28 cellular contexts compared by ENCODE assay signal in genomic region chr1:155518484-155518883, GRCh38.
"Had no signal": no experiment of that assay in that cellular context is flagged by ENCODE, and none has a peak within 500 bp of the region (broad histone marks: within the 10 kb centered on the region; RNA-seq: fewer than 3 reads in every experiment).

No MANE protein-coding gene starts in this region.

- DNase-seq: activated B cell treated with CpG ODN at 0.5 μM for 24 hours; activated CD8-positive, alpha-beta memory T cell treated with anti-CD3 and anti-CD28 coated beads, Interleukin-2, amount 50 U/mL, for 4 hours; activated gamma-delta T cell; activated naive CD4-positive, alpha-beta T cell treated with anti-CD3 and anti-CD28 coated beads, Interleukin-2, amount 50 U/mL, for 16 hours; activated naive CD8-positive, alpha-beta T cell treated with anti-CD3 and anti-CD28 coated beads, Interleukin-2, amount 50 U/mL, for 24 hours; activated T-cell treated with anti-CD3 and anti-CD28 coated beads, Interleukin-2, amount 50 U/mL, for 1 hour; amygdala; central memory CD4-positive, alpha-beta T cell; endodermal cell; foreskin keratinocyte; heart left ventricle; hypothalamus; immature natural killer cell; kidney; left colon; natural killer cell; occipital lobe; posterior cingulate gyrus; right cardiac atrium; spleen; stimulated activated naive CD4-positive, alpha-beta T cell; tibial artery had no signal

- H3K36me3 ChIP-seq: breast epithelium, neural progenitor cell had no signal

- H3K4me3 ChIP-seq: breast epithelium, esophagus muscularis mucosa, heart left ventricle, neural progenitor cell, spleen, suprapubic skin, tibial artery had no signal

- H3K27me3 Mint-ChIP-seq: activated B cell treated with CpG ODN at 0.5 μM for 24 hours; activated naive CD8-positive, alpha-beta T cell treated with anti-CD3 and anti-CD28 coated beads, Interleukin-2, amount 50 U/mL, for 24 hours; dendritic cell treated with granulocyte-macrophage colony-stimulating factor and Interleukin-4, amounts not matched to agents 40 ng/mL and 50 ng/mL, for 4 days had no signal

- H3K9me3 Mint-ChIP-seq: activated B cell treated with CpG ODN at 0.5 μM for 24 hours; activated naive CD8-positive, alpha-beta T cell treated with anti-CD3 and anti-CD28 coated beads, Interleukin-2, amount 50 U/mL, for 24 hours; activated T-helper 1 cell treated with anti-CD3 and anti-CD28 coated beads, Interleukin-12 subunit alpha, Interleukin-12 subunit beta, Interleukin-2, Interleukin-4 antibody, amounts not matched to agents 30 ng/mL and 10 ng/mL and 1 ng/mL, durations not matched to agents 14 hours and 24 hours and 36 hours; dendritic cell treated with granulocyte-macrophage colony-stimulating factor and Interleukin-4, amounts not matched to agents 40 ng/mL and 50 ng/mL, for 4 days; immature natural killer cell; natural killer cell had no signal

- H3K36me3 Mint-ChIP-seq: immature natural killer cell, natural killer cell had no signal

- ATAC-seq: activated naive CD8-positive, alpha-beta T cell treated with anti-CD3 and anti-CD28 coated beads, Interleukin-2, amount 50 U/mL, for 24 hours; foreskin keratinocyte; heart left ventricle; left colon; natural killer cell; right cardiac atrium had no signal

- H3K4me3 Mint-ChIP-seq: activated B cell treated with CpG ODN at 0.5 μM for 24 hours; activated naive CD8-positive, alpha-beta T cell treated with anti-CD3 and anti-CD28 coated beads, Interleukin-2, amount 50 U/mL, for 24 hours; activated T-helper 1 cell treated with anti-CD3 and anti-CD28 coated beads, Interleukin-12 subunit alpha, Interleukin-12 subunit beta, Interleukin-2, Interleukin-4 antibody, amounts not matched to agents 30 ng/mL and 10 ng/mL and 1 ng/mL, durations not matched to agents 14 hours and 24 hours and 36 hours; dendritic cell treated with granulocyte-macrophage colony-stimulating factor and Interleukin-4, amounts not matched to agents 40 ng/mL and 50 ng/mL, for 4 days; endodermal cell; immature natural killer cell; natural killer cell; neural progenitor cell had no signal

- H3K27me3 ChIP-seq: breast epithelium, esophagus muscularis mucosa, foreskin keratinocyte, heart left ventricle, neural progenitor cell, spleen, suprapubic skin, tibial artery had no signal

- H3K4me1 Mint-ChIP-seq: endodermal cell, neural progenitor cell had no signal

- H3K27ac Mint-ChIP-seq: activated B cell treated with CpG ODN at 0.5 μM for 24 hours; activated naive CD8-positive, alpha-beta T cell treated with anti-CD3 and anti-CD28 coated beads, Interleukin-2, amount 50 U/mL, for 24 hours; activated T-helper 1 cell treated with anti-CD3 and anti-CD28 coated beads, Interleukin-12 subunit alpha, Interleukin-12 subunit beta, Interleukin-2, Interleukin-4 antibody, amounts not matched to agents 30 ng/mL and 10 ng/mL and 1 ng/mL, durations not matched to agents 14 hours and 24 hours and 36 hours; dendritic cell treated with granulocyte-macrophage colony-stimulating factor and Interleukin-4, amounts not matched to agents 40 ng/mL and 50 ng/mL, for 4 days; endodermal cell; neural progenitor cell had no signal
